In genomic region chr12:131755305-131756113, GRCh38 we compare ENCODE assay signal across 8 cellular contexts. TPM values are rescaled to one million over a fixed set of nuclear protein-coding genes. Genes with fewer than 3 reads are reported as not detected.
DNase-seq lines count a peak whose midpoint lies in the region; ATAC-seq, FAIRE-seq and TF ChIP-seq lines count a peak whose summit lies in the region.

No MANE protein-coding gene starts in this region.

- in situ Hi-C loops in astrocyte of the spinal cord (cut with HindIII; ENCODE audit: low sequenced_read_pairs), result no loop called here

- no peak for ATAC-seq in GM21390 (IDR thresholded peaks at IDR 0.05; ENCODE audit: unreplicated experiment)

- TF ChIP-seq CTCF in Caco-2 (IDR thresholded peaks at IDR 0.05; ENCODE audit: insufficient read depth in 1 of 2, low read depth in 1 of 2, low read length in 1 of 2, severe bottlenecking in 1 of 2, unreplicated experiment in 1 of 2) (peak; percentile 38 to 44), astrocyte of the spinal cord (IDR thresholded peaks at IDR 0.05; ENCODE audit: low read depth, low read length) (peak; percentile 41), osteocyte (IDR thresholded peaks at IDR 0.05) (peak; percentile 45)

- POLR2A ChIA-PET in Caco-2 (lab: Charles Lee), result interaction anchor here (0.6 kb wide), 1 partner anchor 194 kb away, joined by 3 read pairs; the partner anchor contains the start of gene EP400

- no TSS peak for BruUV-seq in Caco-2 (replicated peaks; lab: Mats Ljungman, UMichigan)

- H3K27me3 Mint-ChIP-seq in Caco-2 (ENCODE audit: insufficient read depth, unreplicated experiment) (no peaks in the 10 kb centered on the region), osteocyte (ENCODE audit: unreplicated experiment) (no peaks in the 10 kb centered on the region)

- peak; percentile 40 for FAIRE-seq in GM19239 (lab: Jason Lieb, UNC)

- H3K4me1 ChIP-seq in Caco-2, result no peaks in the 10 kb centered on the region

- H3K4me1 Mint-ChIP-seq in Caco-2 (ENCODE audit: low read depth, unreplicated experiment) (no peaks in the 10 kb centered on the region), osteocyte (ENCODE audit: unreplicated experiment) (peaks cover 3% of the 10 kb centered on the region)

- H3K27ac Mint-ChIP-seq in Caco-2 (ENCODE audit: unreplicated experiment), result no peak overlapping the region
- no peak overlapping the region for H3K27ac Mint-ChIP-seq in osteocyte (ENCODE audit: unreplicated experiment)

- H3K4me3 ChIP-seq in Caco-2 (ENCODE audit: low read depth, low read length), result no peak overlapping the region
- no peak overlapping the region for H3K4me3 ChIP-seq in astrocyte of the spinal cord (ENCODE audit: low read depth, low read length)

- H3K9me3 ChIP-seq in Caco-2, result no peaks in the 10 kb centered on the region

- H3K36me3 ChIP-seq in Caco-2 (ENCODE audit: control insufficient read depth, insufficient read depth, low read length), result peaks cover 4% of the 10 kb centered on the region

- CTCF ChIA-PET in Caco-2 (lab: Charles Lee), result interaction anchor here (1.0 kb wide), 1 partner anchor 20 kb away, joined by 4 read pairs; no protein-coding TSS in a partner anchor

- H3K27me3 ChIP-seq in Caco-2 (replicated peaks; ENCODE audit: control insufficient read depth, insufficient read depth, low read length), result no peaks in the 10 kb centered on the region

- DNase-seq in Caco-2 (peak; percentile 49 to 55), GM19239 (ENCODE audit: insufficient read length, low spot score) (peak; percentile 45), NCI-H748 treated with DMSO at 0.1 percent for 48 hours (lab: John Stamatoyannopoulos, UW) (peak; percentile 32), astrocyte of the spinal cord (ENCODE audit: low read depth, low spot score) (no peak), osteocyte (ENCODE audit: extremely low spot score, unreplicated experiment) (no peak), NCI-H226 (no peak), NCI-H128 (lab: John Stamatoyannopoulos, UW; ENCODE audit: unreplicated experiment) (no peak)

- no peaks in the 10 kb centered on the region for H3K9me3 Mint-ChIP-seq in Caco-2 (ENCODE audit: unreplicated experiment)
- no peaks in the 10 kb centered on the region for H3K9me3 Mint-ChIP-seq in osteocyte (ENCODE audit: unreplicated experiment)

- H3K36me3 Mint-ChIP-seq in Caco-2 (ENCODE audit: insufficient read depth, unreplicated experiment) (peaks cover 65% of the 10 kb centered on the region), osteocyte (ENCODE audit: unreplicated experiment) (peaks cover 64% of the 10 kb centered on the region)

- intact Hi-C loops in Caco-2 (cut with micrococcal nuclease; ENCODE audit: unreplicated experiment), result no loop called here

- H3K4me3 Mint-ChIP-seq in Caco-2 (ENCODE audit: unreplicated experiment) (no peak overlapping the region), osteocyte (ENCODE audit: unreplicated experiment) (no peak overlapping the region)

RNA-seq across cellular contexts. Expression of gene SFSWAP, which starts 44.6 kb away (rescaled TPM):
- total RNA-seq in Caco-2 (2022) (42.3 and 46.1 TPM in 2 replicates), osteocyte (48.0 and 51.3 TPM in 2 replicates)

Comparison
In these comparisons a context has a peak if more than half of its experiments do, and no peak if none do; other contexts are left out.
1. DNase-seq: peak in Caco-2 (2 of 2), GM19239 (single experiment) and NCI-H748 treated with DMSO at 0.1 percent for 48 hours (single experiment); none in astrocyte of the spinal cord (single experiment), osteocyte (single experiment), NCI-H226 (single experiment) and NCI-H128 (single experiment).
2. Peak in every context shown above with its lines, with median percentiles within 50 percentile points of each other: CTCF ChIP-seq.